In the genomic region with DNA sequence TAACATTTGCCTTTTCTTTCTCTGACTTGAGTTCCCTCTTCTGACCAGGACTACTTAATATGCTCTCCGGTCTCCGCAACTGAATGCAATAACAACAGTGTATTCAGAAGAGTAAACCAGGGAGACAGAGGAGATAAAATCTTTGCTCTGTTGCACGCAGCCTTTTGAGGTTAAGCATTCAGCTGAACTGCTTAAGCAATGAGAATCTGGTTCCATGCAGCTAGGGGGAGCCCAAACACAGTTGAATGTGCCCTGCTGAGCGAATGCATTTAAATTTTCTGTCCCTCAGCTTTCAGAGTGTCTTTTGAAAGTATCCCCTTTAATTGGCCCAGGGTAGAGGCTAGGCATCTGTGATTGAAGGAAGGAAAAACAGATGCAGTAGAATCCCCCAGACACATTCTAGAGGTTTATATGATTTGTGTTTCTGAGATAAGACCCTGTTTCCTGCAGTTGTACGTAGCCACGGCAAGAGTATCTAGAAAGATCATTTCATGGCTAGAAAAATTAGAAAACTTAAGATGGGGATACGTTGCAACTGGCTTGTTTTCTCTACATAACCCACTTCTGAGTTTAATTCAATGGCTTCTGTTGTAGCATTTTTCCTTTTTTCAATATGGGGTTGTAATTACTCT, we compare ENCODE assay signal across 8 cellular contexts.
DNase-seq lines count a peak whose midpoint lies in the region; ATAC-seq, FAIRE-seq and TF ChIP-seq lines count a peak whose summit lies in the region.

No MANE protein-coding gene starts in this region.

- dilution Hi-C loops in keratinocyte (cut with MboI; ENCODE audit: extremely low pct_ligation_motif_present, low sequenced_read_pairs): no loop called here

- H4K20me1 ChIP-seq in OCI-LY1 (ENCODE audit: insufficient read depth, low read length): no peaks in the 10 kb centered on the region
- H4K20me1 ChIP-seq in keratinocyte (ENCODE audit: control insufficient read depth, extremely low read depth, insufficient read depth, low read length): no peaks in the 10 kb centered on the region

- peak; percentile 39 for FAIRE-seq in keratinocyte (lab: Jason Lieb, UNC)

- intact Hi-C loops in breast epithelium (cut with DNase I; ENCODE audit: low total_unique reads): no loop called here

- H3K9me2 ChIP-seq in OCI-LY1 (ENCODE audit: low read depth, low read length): no peaks in the 10 kb centered on the region

- H3K9ac ChIP-seq in OCI-LY1 (ENCODE audit: low read length) (no peak overlapping the region), keratinocyte (ENCODE audit: control insufficient read depth, extremely low read depth, insufficient read depth, low read length) (no peak overlapping the region)

- H2AFZ ChIP-seq in OCI-LY1 (ENCODE audit: low read length): no peak overlapping the region
- H2AFZ ChIP-seq in keratinocyte (ENCODE audit: control insufficient read depth, low read length): no peak overlapping the region

- TF ChIP-seq CTCF in OCI-LY1 (IDR thresholded peaks at IDR 0.05; ENCODE audit: low read length) (peak; percentile 76), breast epithelium (IDR thresholded peaks at IDR 0.05) (peak in 2 of 3 donors; percentile 49 to 78), keratinocyte (optimal IDR thresholded peaks at IDR 0.05 in 1 of 3, IDR thresholded peaks at IDR 0.05 in 1 of 3, conservative IDR thresholded peaks at IDR 0.05 in 1 of 3; ENCODE audit: extremely low read depth in 1 of 3, insufficient read depth in 2 of 3, low read length in 3 of 3) (peak; percentile 64 to 77 (median 70))

- H3K27me3 Mint-ChIP-seq in activated T-cell treated with anti-CD3 and anti-CD28 coated beads, Interleukin-2, amount 50 U/mL, for 4 hours (ENCODE audit: low read depth): no peaks in the 10 kb centered on the region

- H3K27me3 ChIP-seq in OCI-LY1 (ENCODE audit: insufficient read depth, low read length): no peaks in the 10 kb centered on the region
- no peaks in the 10 kb centered on the region for H3K27me3 ChIP-seq in breast epithelium
- H3K27me3 ChIP-seq in keratinocyte (ENCODE audit: control insufficient read depth, extremely low read depth, insufficient read depth, low read length): no peaks in the 10 kb centered on the region

- no peaks in the 10 kb centered on the region for H3K4me1 Mint-ChIP-seq in activated T-cell treated with anti-CD3 and anti-CD28 coated beads, Interleukin-2, amount 50 U/mL, for 4 hours (ENCODE audit: low read depth)

- no peaks in the 10 kb centered on the region for H3K9me3 Mint-ChIP-seq in activated T-cell treated with anti-CD3 and anti-CD28 coated beads, Interleukin-2, amount 50 U/mL, for 4 hours

- no peak overlapping the region for H3K4me3 Mint-ChIP-seq in activated T-cell treated with anti-CD3 and anti-CD28 coated beads, Interleukin-2, amount 50 U/mL, for 4 hours

- H3K9me3 ChIP-seq in OCI-LY1 (ENCODE audit: low read length) (no peaks in the 10 kb centered on the region), breast epithelium (no peaks in the 10 kb centered on the region), keratinocyte (ENCODE audit: control insufficient read depth, low read depth, low read length) (no peaks in the 10 kb centered on the region)

- no peaks in the 10 kb centered on the region for H3F3A ChIP-seq in OCI-LY1 (ENCODE audit: insufficient read depth, low read length)

- TF ChIP-seq EP300 in Ishikawa (IDR thresholded peaks at IDR 0.05; ENCODE audit: borderline replicate concordance): no peak

- TF ChIP-seq RAD21 in Ishikawa (IDR thresholded peaks at IDR 0.05; ENCODE audit: low read depth): peak; percentile 82

- H3K9me1 ChIP-seq in keratinocyte (ENCODE audit: control insufficient read depth, extremely low read depth, insufficient read depth, low read length): no peaks in the 10 kb centered on the region

- H3K4me2 ChIP-seq in OCI-LY1 (ENCODE audit: low read length) (no peak overlapping the region), keratinocyte (ENCODE audit: control insufficient read depth, extremely low read depth, insufficient read depth, low read depth, low read length) (no peak overlapping the region)

- no peak overlapping the region for H3K27ac ChIP-seq in OCI-LY1 (ENCODE audit: low read depth, low read length, poor library complexity, severe bottlenecking)
- no peak overlapping the region for H3K27ac ChIP-seq in breast epithelium
- H3K27ac ChIP-seq in keratinocyte (ENCODE audit: control insufficient read depth, insufficient read depth, low read length): no peak overlapping the region

- TF ChIP-seq POLR2A in breast epithelium (IDR thresholded peaks at IDR 0.05): no peak

- no peak overlapping the region for H3K4me3 ChIP-seq in OCI-LY1 (ENCODE audit: low read depth, low read length, poor library complexity, severe bottlenecking)
- H3K4me3 ChIP-seq in breast epithelium: peak overlapping the region in 1 of 3 donors; percentile 15
- no peak overlapping the region for H3K4me3 ChIP-seq in keratinocyte (ENCODE audit: control insufficient read depth in 2 of 3, extremely low read depth in 1 of 3, insufficient read depth in 2 of 3, low read depth in 1 of 3, low read length in 3 of 3)

- H3K4me1 ChIP-seq in OCI-LY1 (ENCODE audit: insufficient read depth, low read length, severe bottlenecking) (no peaks in the 10 kb centered on the region), breast epithelium (no peaks in the 10 kb centered on the region), keratinocyte (ENCODE audit: control insufficient read depth, extremely low read depth, insufficient read depth, low read length) (no peaks in the 10 kb centered on the region)

- peak; percentile 1 for DNase-seq in activated T-cell treated with anti-CD3 and anti-CD28 coated beads for 48 hours (ENCODE audit: low read depth)
- DNase-seq in activated T-cell treated with anti-CD3 and anti-CD28 coated beads, Interleukin-2, amount 50 U/mL, for 4 hours: no peak
- DNase-seq in breast epithelium (ENCODE audit: low spot score in 2 of 2): peak; percentile 26 to 56
- DNase-seq in keratinocyte (ENCODE audit: low read depth, low spot score): no peak
- peak; percentile 19 for DNase-seq in stimulated activated naive CD8-positive, alpha-beta T cell treated with anti-CD3 and anti-CD28 coated beads, Interleukin-15, Interleukin-2, amounts not matched to agents 100 U/mL and 50 U/mL, for 24 hours

- H3K36me3 ChIP-seq in OCI-LY1 (ENCODE audit: insufficient read depth, low read length) (no peaks in the 10 kb centered on the region), breast epithelium (no peaks in the 10 kb centered on the region), keratinocyte (ENCODE audit: control insufficient read depth in 2 of 2, extremely low read depth in 1 of 2, insufficient read depth in 2 of 2, low read length in 2 of 2) (no peaks in the 10 kb centered on the region)

- H3K79me2 ChIP-seq in OCI-LY1 (ENCODE audit: insufficient read depth, low read length) (no peaks in the 10 kb centered on the region), keratinocyte (ENCODE audit: control insufficient read depth, insufficient read depth, low read length) (no peaks in the 10 kb centered on the region)

- H3K36me3 Mint-ChIP-seq in activated T-cell treated with anti-CD3 and anti-CD28 coated beads, Interleukin-2, amount 50 U/mL, for 4 hours (ENCODE audit: insufficient read depth): no peaks in the 10 kb centered on the region

- no peak for ATAC-seq in activated T-cell treated with anti-CD3 and anti-CD28 coated beads, Interleukin-2, amount 50 U/mL, for 4 hours
- ATAC-seq in GM21786 (IDR thresholded peaks at IDR 0.05; ENCODE audit: unreplicated experiment): peak; percentile 58
- no peak for ATAC-seq in stimulated activated naive CD8-positive, alpha-beta T cell treated with anti-CD3 and anti-CD28 coated beads, Interleukin-15, Interleukin-2, amounts not matched to agents 100 U/mL and 50 U/mL, for 24 hours

TF ChIP-seq in Ishikawa, 13 proteins besides CTCF, POLR2A, EP300 and RAD21 (continues in another document):
- TF ChIP-seq YY1 (IDR thresholded peaks at IDR 0.05; ENCODE audit: low read depth) (no peak), EGR1 (IDR thresholded peaks at IDR 0.05) (no peak), NFIC (IDR thresholded peaks at IDR 0.05) (no peak), TAF1 (IDR thresholded peaks at IDR 0.05; ENCODE audit: low read depth) (no peak), FOXM1 (IDR thresholded peaks at IDR 0.05; ENCODE audit: borderline replicate concordance, low read depth) (no peak), CEBPB (IDR thresholded peaks at IDR 0.05) (no peak), CREB1 (IDR thresholded peaks at IDR 0.05; ENCODE audit: low read depth) (no peak), TEAD4 (IDR thresholded peaks at IDR 0.05) (no peak), TCF12 (IDR thresholded peaks at IDR 0.05; ENCODE audit: low read depth) (no peak)
- TF ChIP-seq, protein P1, sequence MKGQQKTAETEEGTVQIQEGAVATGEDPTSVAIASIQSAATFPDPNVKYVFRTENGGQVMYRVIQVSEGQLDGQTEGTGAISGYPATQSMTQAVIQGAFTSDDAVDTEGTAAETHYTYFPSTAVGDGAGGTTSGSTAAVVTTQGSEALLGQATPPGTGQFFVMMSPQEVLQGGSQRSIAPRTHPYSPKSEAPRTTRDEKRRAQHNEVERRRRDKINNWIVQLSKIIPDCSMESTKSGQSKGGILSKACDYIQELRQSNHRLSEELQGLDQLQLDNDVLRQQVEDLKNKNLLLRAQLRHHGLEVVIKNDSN (IDR thresholded peaks at IDR 0.05): no peak
- TF ChIP-seq, protein P2, sequence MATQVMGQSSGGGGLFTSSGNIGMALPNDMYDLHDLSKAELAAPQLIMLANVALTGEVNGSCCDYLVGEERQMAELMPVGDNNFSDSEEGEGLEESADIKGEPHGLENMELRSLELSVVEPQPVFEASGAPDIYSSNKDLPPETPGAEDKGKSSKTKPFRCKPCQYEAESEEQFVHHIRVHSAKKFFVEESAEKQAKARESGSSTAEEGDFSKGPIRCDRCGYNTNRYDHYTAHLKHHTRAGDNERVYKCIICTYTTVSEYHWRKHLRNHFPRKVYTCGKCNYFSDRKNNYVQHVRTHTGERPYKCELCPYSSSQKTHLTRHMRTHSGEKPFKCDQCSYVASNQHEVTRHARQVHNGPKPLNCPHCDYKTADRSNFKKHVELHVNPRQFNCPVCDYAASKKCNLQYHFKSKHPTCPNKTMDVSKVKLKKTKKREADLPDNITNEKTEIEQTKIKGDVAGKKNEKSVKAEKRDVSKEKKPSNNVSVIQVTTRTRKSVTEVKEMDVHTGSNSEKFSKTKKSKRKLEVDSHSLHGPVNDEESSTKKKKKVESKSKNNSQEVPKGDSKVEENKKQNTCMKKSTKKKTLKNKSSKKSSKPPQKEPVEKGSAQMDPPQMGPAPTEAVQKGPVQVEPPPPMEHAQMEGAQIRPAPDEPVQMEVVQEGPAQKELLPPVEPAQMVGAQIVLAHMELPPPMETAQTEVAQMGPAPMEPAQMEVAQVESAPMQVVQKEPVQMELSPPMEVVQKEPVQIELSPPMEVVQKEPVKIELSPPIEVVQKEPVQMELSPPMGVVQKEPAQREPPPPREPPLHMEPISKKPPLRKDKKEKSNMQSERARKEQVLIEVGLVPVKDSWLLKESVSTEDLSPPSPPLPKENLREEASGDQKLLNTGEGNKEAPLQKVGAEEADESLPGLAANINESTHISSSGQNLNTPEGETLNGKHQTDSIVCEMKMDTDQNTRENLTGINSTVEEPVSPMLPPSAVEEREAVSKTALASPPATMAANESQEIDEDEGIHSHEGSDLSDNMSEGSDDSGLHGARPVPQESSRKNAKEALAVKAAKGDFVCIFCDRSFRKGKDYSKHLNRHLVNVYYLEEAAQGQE (IDR thresholded peaks at IDR 0.05; ENCODE audit: low read depth): no peak

Comparison
In these comparisons a context has a peak if more than half of its experiments do, and no peak if none do; other contexts are left out.
1. DNase-seq: peak in activated T-cell treated with anti-CD3 and anti-CD28 coated beads for 48 hours (single experiment), breast epithelium (2 of 2) and stimulated activated naive CD8-positive, alpha-beta T cell treated with anti-CD3 and anti-CD28 coated beads, Interleukin-15, Interleukin-2, amounts not matched to agents 100 U/mL and 50 U/mL, for 24 hours (single experiment); none in activated T-cell treated with anti-CD3 and anti-CD28 coated beads, Interleukin-2, amount 50 U/mL, for 4 hours (single experiment) and keratinocyte (single experiment).
2. Peak in every context shown above with its lines, with median percentiles within 50 percentile points of each other: CTCF ChIP-seq.